Comparison of ENCODE assay signal across 8 cellular contexts in genomic region chr6:36028088-36028886, GRCh38. TPM values are rescaled to one million over a fixed set of nuclear protein-coding genes. Genes with fewer than 3 reads are reported as not detected.
DNase-seq lines count a peak whose midpoint lies in the region; ATAC-seq and TF ChIP-seq lines count a peak whose summit lies in the region.

No MANE protein-coding gene starts in this region.

- intact Hi-C loops in Panc1 (cut with micrococcal nuclease; ENCODE audit: unreplicated experiment) (loop anchor here (5.0 kb wide), 1 partner anchor 334 kb away; no protein-coding TSS in a partner anchor), heart left ventricle (cut with DNase I) (loop anchor here in 7 of 10 donors (5.0 to 10.0 kb wide), 3 partner anchors 106 to 337 kb away; partner anchors contain the start of genes BRPF3 (in 5 of the 7) and SRPK1 (in 1 of the 7)), posterior cingulate gyrus (cut with DNase I) (loop anchor here (2.0 kb wide), 1 partner anchor 107 kb away; the partner anchor contains the start of gene SRPK1), vagina (cut with DNase I) (no loop called here)

- peak overlapping the region; percentile 91 for H3K27ac Mint-ChIP-seq in activated naive CD4-positive, alpha-beta T cell treated with anti-CD3 and anti-CD28 coated beads, Interleukin-2, amount 50 U/mL, for 24 hours

- no TSS peak for BruUV-seq in Panc1 (replicated peaks; lab: Mats Ljungman, UMichigan)

- H3K36me3 ChIP-seq in Panc1 (ENCODE audit: control insufficient read depth, insufficient read depth, low read length) (no peaks in the 10 kb centered on the region; the same call in 1 of the 2 replicates), heart left ventricle (no peaks in the 10 kb centered on the region), vagina (no peaks in the 10 kb centered on the region)

- H3K4me1 ChIP-seq in Panc1 (ENCODE audit: control insufficient read depth, insufficient read depth, low read length) (peaks cover 15% of the 10 kb centered on the region), heart left ventricle (peaks cover 0 to 53% (median 23%) of the 10 kb centered on the region in 12 donors), vagina (peaks cover 44% of the 10 kb centered on the region)

- H3K4me1 Mint-ChIP-seq in activated naive CD4-positive, alpha-beta T cell treated with anti-CD3 and anti-CD28 coated beads, Interleukin-2, amount 50 U/mL, for 24 hours: peaks cover 50% of the 10 kb centered on the region

- in situ Hi-C loops in Panc1 (cut with HindIII; ENCODE audit: low pct_unique_long_range_greater_than_20kb, low sequenced_read_pairs): no loop called here

- H3K9me3 ChIP-seq in Panc1 (ENCODE audit: control insufficient read depth, insufficient read depth, low read depth, low read length) (no peaks in the 10 kb centered on the region), heart left ventricle (no peaks in the 10 kb centered on the region), vagina (no peaks in the 10 kb centered on the region)

- ATAC-seq in HG02973 (IDR thresholded peaks at IDR 0.05; ENCODE audit: unreplicated experiment) (peak; percentile 11), Panc1 (peak; percentile 63), heart left ventricle (peak; percentile 6 to 52 (median 36))

- no peaks in the 10 kb centered on the region for H3K9me3 Mint-ChIP-seq in activated naive CD4-positive, alpha-beta T cell treated with anti-CD3 and anti-CD28 coated beads, Interleukin-2, amount 50 U/mL, for 24 hours

- H3K27ac ChIP-seq in Panc1 (ENCODE audit: low read length) (peak overlapping the region; percentile 91), heart left ventricle (peak overlapping the region; percentile 83 to 96 (median 92)), vagina (peak overlapping the region; percentile 97)

- H3K36me3 Mint-ChIP-seq in activated naive CD4-positive, alpha-beta T cell treated with anti-CD3 and anti-CD28 coated beads, Interleukin-2, amount 50 U/mL, for 24 hours: no peaks in the 10 kb centered on the region

- H3K27me3 ChIP-seq in Panc1 (ENCODE audit: control insufficient read depth, insufficient read depth, low read length) (no peaks in the 10 kb centered on the region), heart left ventricle (peaks cover 4 to 15% (median 7%) of the 10 kb centered on the region in 9 donors), vagina (no peaks in the 10 kb centered on the region)

- TF ChIP-seq CTCF in Panc1 (IDR thresholded peaks at IDR 0.05) (no peak), heart left ventricle (IDR thresholded peaks at IDR 0.05) (no peak), vagina (IDR thresholded peaks at IDR 0.05) (no peak)

- H3K27me3 Mint-ChIP-seq in activated naive CD4-positive, alpha-beta T cell treated with anti-CD3 and anti-CD28 coated beads, Interleukin-2, amount 50 U/mL, for 24 hours: peaks cover 15% of the 10 kb centered on the region

- WGBS in heart left ventricle, 4 donors: 0% methylated on average over 19 to 45 of the region's 45 CpGs

- CTCF ChIA-PET in Panc1 (lab: Charles Lee): interaction anchor here (0.5 to 1.6 kb wide), 8 partner anchors 14 to 167 kb away, joined by 3 to 8 read pairs (median 4); no protein-coding TSS in a partner anchor

- TF ChIP-seq POLR2A in heart left ventricle (IDR thresholded peaks at IDR 0.05) (no peak), vagina (IDR thresholded peaks at IDR 0.05) (no peak)

- H3K4me3 Mint-ChIP-seq in activated naive CD4-positive, alpha-beta T cell treated with anti-CD3 and anti-CD28 coated beads, Interleukin-2, amount 50 U/mL, for 24 hours: peak overlapping the region; percentile 93

- H3K4me3 ChIP-seq in Panc1 (ENCODE audit: low read depth in 2 of 2, low read length in 2 of 2) (peak overlapping the region; percentile 88 to 91), heart left ventricle (peak overlapping the region; percentile 69 to 100 (median 92)), vagina (peak overlapping the region; percentile 87 to 95)

- DNase-seq in NCI-H2171 treated with DMSO at 0.1 percent for 48 hours (lab: John Stamatoyannopoulos, UW): peak; percentile 50
- no peak for DNase-seq in NCI-H2171 (lab: John Stamatoyannopoulos, UW)
- DNase-seq in Panc1 (ENCODE audit: low read depth, low spot score): no peak
- DNase-seq in heart left ventricle: peak; percentile 24 to 73 (median 52)
- DNase-seq in posterior cingulate gyrus: peak in 7 of 10 donors; percentile 13 to 86 (median 25)
- DNase-seq in vagina (ENCODE audit: extremely low spot score in 2 of 2): no peak

- POLR2A ChIA-PET in Panc1 (lab: Charles Lee): interaction anchor here (0.6 to 0.7 kb wide), 2 partner anchors 471 to 531 kb away, joined by 7 to 10 read pairs; partner anchors contain the start of gene TEAD3

RNA-seq across cellular contexts. Expression of gene MAPK14, which starts 0.7 kb away (rescaled TPM):
- total RNA-seq in Panc1 (2021; ENCODE audit: unreplicated experiment) (42.3 TPM), heart left ventricle (10 to 100 TPM; 24.3 to 46.5 (median 34.9) TPM), vagina (71.9 TPM)
- 23.2 TPM for polyA plus RNA-seq in Panc1 (2012; ENCODE audit: insufficient read length)
- 10 to 100 TPM in 1 of 2 donors, 1 to 10 TPM in 1; 7.0 to 32.3 TPM for polyA plus RNA-seq in heart left ventricle

RNA-seq across cellular contexts. Expression of gene SLC26A8, which starts 3.8 kb away (rescaled TPM):
- total RNA-seq in Panc1 (2021; ENCODE audit: unreplicated experiment) (not detected), heart left ventricle (under 1 TPM in 4 of 9 donors, not detected in 5; 0.08 to 0.36 (median 0.32) TPM), vagina (not detected)
- 0.07 TPM for polyA plus RNA-seq in Panc1 (2012; ENCODE audit: insufficient read length)
- polyA plus RNA-seq in heart left ventricle: under 1 TPM in 1 of 2 donors, not detected in 1; 0.08 TPM

Comparison
In these comparisons a context has a peak if more than half of its experiments do, and no peak if none do; other contexts are left out.
1. DNase-seq: peak in NCI-H2171 treated with DMSO at 0.1 percent for 48 hours (single experiment), heart left ventricle (5 of 5) and posterior cingulate gyrus (7 of 10); none in NCI-H2171 (single experiment), Panc1 (single experiment) and vagina (0 of 2).
2. ATAC-seq: peak in every context shown above with its lines; median percentile 63 in Panc1; 36 in heart left ventricle; 11 in HG02973.
3. Peak in every context shown above with its lines, with median percentiles within 50 percentile points of each other: H3K27ac ChIP-seq and H3K4me3 ChIP-seq.